1 cellular context compared by ENCODE assay signal in the genomic region with DNA sequence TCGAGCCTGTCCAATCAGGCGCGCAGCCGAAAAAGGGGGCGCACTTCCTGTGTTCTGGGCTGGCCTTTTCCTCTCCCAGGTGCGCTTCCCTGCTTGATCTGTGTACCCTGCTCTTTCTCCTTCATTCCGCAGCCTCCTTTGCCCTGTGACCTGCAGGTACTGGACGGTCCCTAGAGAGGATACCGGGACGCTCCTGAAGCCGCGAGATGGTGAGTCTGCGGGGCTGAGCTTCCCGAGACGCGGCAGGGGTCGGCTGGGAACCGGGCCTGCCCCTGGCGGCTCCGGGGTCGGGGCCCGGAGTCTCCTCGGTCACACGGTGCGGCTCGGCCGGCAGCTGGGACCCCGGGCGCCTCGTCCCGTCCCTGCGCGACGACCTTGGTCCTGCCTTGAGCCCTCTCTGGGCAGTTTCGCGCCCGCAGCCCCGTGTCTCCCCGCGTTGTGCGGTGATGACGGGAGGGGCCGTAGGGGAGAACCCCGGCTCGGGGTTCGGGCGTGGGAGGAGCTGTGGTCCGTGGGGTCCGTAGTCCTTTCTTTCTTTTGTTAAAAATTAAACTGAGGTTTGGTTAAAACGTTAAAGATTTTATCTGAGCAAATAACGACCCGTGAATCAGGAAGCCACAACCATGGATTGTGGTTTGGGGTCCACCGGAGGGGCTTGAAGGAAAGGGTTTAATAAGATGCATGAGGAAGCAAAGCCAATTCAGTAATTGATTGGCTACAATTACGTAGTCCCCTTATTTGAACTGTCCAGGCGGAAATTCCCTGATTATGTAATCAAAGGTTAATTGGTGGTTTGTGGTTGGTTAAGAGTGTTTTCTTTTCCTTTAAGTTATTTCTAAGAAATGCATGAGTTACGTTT.
TF ChIP-seq lines count a peak whose summit lies in the region.

No MANE protein-coding gene starts in this region.

TF ChIP-seq in HepG2, 621 proteins besides CTCF, POLR2A, EP300 and RAD21 (continued from another document and continues in another):
- TF ChIP-seq TEAD3 (CRISPR knock-in tag; optimal IDR thresholded peaks at IDR 0.05; ENCODE audit: borderline replicate concordance) (peak; percentile 65), DNMT1 (CRISPR knock-in tag; IDR thresholded peaks at IDR 0.05) (peak; percentile 86; the same call in 1 of the 2 replicates), ZNF138 (CRISPR knock-in tag; IDR thresholded peaks at IDR 0.05; ENCODE audit: low read depth) (peak; percentile 87), TAF1 (CRISPR knock-in tag; IDR thresholded peaks at IDR 0.05) (peak; percentile 91), ZNF225 (CRISPR knock-in tag; IDR thresholded peaks at IDR 0.05) (peak; percentile 87), FOXA1 (IDR thresholded peaks at IDR 0.05) (no peak), FOXA1 (CRISPR knock-in tag; IDR thresholded peaks at IDR 0.05) (peak; percentile 15; the same call in 1 of the 2 replicates), ZC3H13 (CRISPR knock-in tag; IDR thresholded peaks at IDR 0.05) (peak; percentile 59; the same call in 1 of the 2 replicates), ZNF354B (CRISPR knock-in tag; IDR thresholded peaks at IDR 0.05) (no peak), CCDC6 (CRISPR knock-in tag; IDR thresholded peaks at IDR 0.05) (no peak), ARHGAP35 (CRISPR knock-in tag; IDR thresholded peaks at IDR 0.05; ENCODE audit: borderline replicate concordance) (peak; percentile 91), ZNF17 (CRISPR knock-in tag; IDR thresholded peaks at IDR 0.05) (no peak), XRCC5 (optimal IDR thresholded peaks at IDR 0.05; ENCODE audit: low read length) (peak; percentile 79), SNAPC2 (CRISPR knock-in tag; IDR thresholded peaks at IDR 0.05) (peak; percentile 45; the same call in 1 of the 2 replicates), ZNF549 (CRISPR knock-in tag; IDR thresholded peaks at IDR 0.05) (no peak), NR2F2 (IDR thresholded peaks at IDR 0.05; ENCODE audit: borderline replicate concordance, low read depth) (peak; percentile 59; the same call in 1 of the 2 replicates), ZBTB20 (CRISPR knock-in tag; IDR thresholded peaks at IDR 0.05; ENCODE audit: borderline replicate concordance, low read depth) (peak; percentile 48), ZNF253 (CRISPR knock-in tag; IDR thresholded peaks at IDR 0.05; ENCODE audit: borderline replicate concordance) (0 out of 2 replicates have a peak, but pooled peaks have one; percentile 65), ZNF567 (CRISPR knock-in tag; IDR thresholded peaks at IDR 0.05; ENCODE audit: borderline replicate concordance) (peak; percentile 70; the same call in 1 of the 2 replicates), AGO1 (IDR thresholded peaks at IDR 0.05; ENCODE audit: low read depth, low read length, poor library complexity, severe bottlenecking) (peak; percentile 79), ZNF350 (CRISPR knock-in tag; IDR thresholded peaks at IDR 0.05; ENCODE audit: borderline replicate concordance, low read depth) (peak; percentile 84), NFATC3 (CRISPR knock-in tag; IDR thresholded peaks at IDR 0.05) (no peak), ZNF432 (CRISPR knock-in tag; IDR thresholded peaks at IDR 0.05; ENCODE audit: borderline replicate concordance) (no peak; the same call in 1 of the 2 replicates), KLF16 (CRISPR knock-in tag; IDR thresholded peaks at IDR 0.05) (peak in 1 of 2 experiments; percentile 72; a peak in 2 of 4 replicates), ZNF777 (CRISPR knock-in tag; IDR thresholded peaks at IDR 0.05) (no peak), ZNF670 (CRISPR knock-in tag; IDR thresholded peaks at IDR 0.05; ENCODE audit: borderline replicate concordance) (peak; percentile 95; the same call in 1 of the 2 replicates), TOE1 (CRISPR knock-in tag; IDR thresholded peaks at IDR 0.05) (no peak), RFXANK (CRISPR knock-in tag; IDR thresholded peaks at IDR 0.05) (peak; percentile 89), ZNF430 (CRISPR knock-in tag; IDR thresholded peaks at IDR 0.05) (peak; percentile 84; the same call in 1 of the 2 replicates), HNRNPLL (IDR thresholded peaks at IDR 0.05; ENCODE audit: low read depth, low read length, poor library complexity, severe bottlenecking) (peak; percentile 83), PHF21A (CRISPR knock-in tag; IDR thresholded peaks at IDR 0.05) (peak; percentile 73), HDAC1 (CRISPR knock-in tag; IDR thresholded peaks at IDR 0.05) (peak; percentile 82)
- TF ChIP-seq, protein P1, sequence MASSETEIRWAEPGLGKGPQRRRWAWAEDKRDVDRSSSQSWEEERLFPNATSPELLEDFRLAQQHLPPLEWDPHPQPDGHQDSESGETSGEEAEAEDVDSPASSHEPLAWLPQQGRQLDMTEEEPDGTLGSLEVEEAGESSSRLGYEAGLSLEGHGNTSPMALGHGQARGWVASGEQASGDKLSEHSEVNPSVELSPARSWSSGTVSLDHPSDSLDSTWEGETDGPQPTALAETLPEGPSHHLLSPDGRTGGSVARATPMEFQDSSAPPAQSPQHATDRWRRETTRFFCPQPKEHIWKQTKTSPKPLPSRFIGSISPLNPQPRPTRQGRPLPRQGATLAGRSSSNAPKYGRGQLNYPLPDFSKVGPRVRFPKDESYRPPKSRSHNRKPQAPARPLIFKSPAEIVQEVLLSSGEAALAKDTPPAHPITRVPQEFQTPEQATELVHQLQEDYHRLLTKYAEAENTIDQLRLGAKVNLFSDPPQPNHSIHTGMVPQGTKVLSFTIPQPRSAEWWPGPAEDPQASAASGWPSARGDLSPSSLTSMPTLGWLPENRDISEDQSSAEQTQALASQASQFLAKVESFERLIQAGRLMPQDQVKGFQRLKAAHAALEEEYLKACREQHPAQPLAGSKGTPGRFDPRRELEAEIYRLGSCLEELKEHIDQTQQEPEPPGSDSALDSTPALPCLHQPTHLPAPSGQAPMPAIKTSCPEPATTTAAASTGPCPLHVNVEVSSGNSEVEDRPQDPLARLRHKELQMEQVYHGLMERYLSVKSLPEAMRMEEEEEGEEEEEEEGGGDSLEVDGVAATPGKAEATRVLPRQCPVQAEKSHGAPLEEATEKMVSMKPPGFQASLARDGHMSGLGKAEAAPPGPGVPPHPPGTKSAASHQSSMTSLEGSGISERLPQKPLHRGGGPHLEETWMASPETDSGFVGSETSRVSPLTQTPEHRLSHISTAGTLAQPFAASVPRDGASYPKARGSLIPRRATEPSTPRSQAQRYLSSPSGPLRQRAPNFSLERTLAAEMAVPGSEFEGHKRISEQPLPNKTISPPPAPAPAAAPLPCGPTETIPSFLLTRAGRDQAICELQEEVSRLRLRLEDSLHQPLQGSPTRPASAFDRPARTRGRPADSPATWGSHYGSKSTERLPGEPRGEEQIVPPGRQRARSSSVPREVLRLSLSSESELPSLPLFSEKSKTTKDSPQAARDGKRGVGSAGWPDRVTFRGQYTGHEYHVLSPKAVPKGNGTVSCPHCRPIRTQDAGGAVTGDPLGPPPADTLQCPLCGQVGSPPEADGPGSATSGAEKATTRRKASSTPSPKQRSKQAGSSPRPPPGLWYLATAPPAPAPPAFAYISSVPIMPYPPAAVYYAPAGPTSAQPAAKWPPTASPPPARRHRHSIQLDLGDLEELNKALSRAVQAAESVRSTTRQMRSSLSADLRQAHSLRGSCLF (CRISPR knock-in tag; IDR thresholded peaks at IDR 0.05; ENCODE audit: borderline replicate concordance): peak; percentile 68; the same call in 1 of the 2 replicates
- TF ChIP-seq, protein P2, sequence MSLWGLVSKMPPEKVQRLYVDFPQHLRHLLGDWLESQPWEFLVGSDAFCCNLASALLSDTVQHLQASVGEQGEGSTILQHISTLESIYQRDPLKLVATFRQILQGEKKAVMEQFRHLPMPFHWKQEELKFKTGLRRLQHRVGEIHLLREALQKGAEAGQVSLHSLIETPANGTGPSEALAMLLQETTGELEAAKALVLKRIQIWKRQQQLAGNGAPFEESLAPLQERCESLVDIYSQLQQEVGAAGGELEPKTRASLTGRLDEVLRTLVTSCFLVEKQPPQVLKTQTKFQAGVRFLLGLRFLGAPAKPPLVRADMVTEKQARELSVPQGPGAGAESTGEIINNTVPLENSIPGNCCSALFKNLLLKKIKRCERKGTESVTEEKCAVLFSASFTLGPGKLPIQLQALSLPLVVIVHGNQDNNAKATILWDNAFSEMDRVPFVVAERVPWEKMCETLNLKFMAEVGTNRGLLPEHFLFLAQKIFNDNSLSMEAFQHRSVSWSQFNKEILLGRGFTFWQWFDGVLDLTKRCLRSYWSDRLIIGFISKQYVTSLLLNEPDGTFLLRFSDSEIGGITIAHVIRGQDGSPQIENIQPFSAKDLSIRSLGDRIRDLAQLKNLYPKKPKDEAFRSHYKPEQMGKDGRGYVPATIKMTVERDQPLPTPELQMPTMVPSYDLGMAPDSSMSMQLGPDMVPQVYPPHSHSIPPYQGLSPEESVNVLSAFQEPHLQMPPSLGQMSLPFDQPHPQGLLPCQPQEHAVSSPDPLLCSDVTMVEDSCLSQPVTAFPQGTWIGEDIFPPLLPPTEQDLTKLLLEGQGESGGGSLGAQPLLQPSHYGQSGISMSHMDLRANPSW (CRISPR knock-in tag; IDR thresholded peaks at IDR 0.05; ENCODE audit: borderline replicate concordance): peak; percentile 87
- TF ChIP-seq, protein P3, sequence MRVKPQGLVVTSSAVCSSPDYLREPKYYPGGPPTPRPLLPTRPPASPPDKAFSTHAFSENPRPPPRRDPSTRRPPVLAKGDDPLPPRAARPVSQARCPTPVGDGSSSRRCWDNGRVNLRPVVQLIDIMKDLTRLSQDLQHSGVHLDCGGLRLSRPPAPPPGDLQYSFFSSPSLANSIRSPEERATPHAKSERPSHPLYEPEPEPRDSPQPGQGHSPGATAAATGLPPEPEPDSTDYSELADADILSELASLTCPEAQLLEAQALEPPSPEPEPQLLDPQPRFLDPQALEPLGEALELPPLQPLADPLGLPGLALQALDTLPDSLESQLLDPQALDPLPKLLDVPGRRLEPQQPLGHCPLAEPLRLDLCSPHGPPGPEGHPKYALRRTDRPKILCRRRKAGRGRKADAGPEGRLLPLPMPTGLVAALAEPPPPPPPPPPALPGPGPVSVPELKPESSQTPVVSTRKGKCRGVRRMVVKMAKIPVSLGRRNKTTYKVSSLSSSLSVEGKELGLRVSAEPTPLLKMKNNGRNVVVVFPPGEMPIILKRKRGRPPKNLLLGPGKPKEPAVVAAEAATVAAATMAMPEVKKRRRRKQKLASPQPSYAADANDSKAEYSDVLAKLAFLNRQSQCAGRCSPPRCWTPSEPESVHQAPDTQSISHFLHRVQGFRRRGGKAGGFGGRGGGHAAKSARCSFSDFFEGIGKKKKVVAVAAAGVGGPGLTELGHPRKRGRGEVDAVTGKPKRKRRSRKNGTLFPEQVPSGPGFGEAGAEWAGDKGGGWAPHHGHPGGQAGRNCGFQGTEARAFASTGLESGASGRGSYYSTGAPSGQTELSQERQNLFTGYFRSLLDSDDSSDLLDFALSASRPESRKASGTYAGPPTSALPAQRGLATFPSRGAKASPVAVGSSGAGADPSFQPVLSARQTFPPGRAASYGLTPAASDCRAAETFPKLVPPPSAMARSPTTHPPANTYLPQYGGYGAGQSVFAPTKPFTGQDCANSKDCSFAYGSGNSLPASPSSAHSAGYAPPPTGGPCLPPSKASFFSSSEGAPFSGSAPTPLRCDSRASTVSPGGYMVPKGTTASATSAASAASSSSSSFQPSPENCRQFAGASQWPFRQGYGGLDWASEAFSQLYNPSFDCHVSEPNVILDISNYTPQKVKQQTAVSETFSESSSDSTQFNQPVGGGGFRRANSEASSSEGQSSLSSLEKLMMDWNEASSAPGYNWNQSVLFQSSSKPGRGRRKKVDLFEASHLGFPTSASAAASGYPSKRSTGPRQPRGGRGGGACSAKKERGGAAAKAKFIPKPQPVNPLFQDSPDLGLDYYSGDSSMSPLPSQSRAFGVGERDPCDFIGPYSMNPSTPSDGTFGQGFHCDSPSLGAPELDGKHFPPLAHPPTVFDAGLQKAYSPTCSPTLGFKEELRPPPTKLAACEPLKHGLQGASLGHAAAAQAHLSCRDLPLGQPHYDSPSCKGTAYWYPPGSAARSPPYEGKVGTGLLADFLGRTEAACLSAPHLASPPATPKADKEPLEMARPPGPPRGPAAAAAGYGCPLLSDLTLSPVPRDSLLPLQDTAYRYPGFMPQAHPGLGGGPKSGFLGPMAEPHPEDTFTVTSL (CRISPR knock-in tag; IDR thresholded peaks at IDR 0.05; ENCODE audit: borderline replicate concordance): peak; percentile 81; the same call in 1 of the 2 replicates
- TF ChIP-seq, protein P4, sequence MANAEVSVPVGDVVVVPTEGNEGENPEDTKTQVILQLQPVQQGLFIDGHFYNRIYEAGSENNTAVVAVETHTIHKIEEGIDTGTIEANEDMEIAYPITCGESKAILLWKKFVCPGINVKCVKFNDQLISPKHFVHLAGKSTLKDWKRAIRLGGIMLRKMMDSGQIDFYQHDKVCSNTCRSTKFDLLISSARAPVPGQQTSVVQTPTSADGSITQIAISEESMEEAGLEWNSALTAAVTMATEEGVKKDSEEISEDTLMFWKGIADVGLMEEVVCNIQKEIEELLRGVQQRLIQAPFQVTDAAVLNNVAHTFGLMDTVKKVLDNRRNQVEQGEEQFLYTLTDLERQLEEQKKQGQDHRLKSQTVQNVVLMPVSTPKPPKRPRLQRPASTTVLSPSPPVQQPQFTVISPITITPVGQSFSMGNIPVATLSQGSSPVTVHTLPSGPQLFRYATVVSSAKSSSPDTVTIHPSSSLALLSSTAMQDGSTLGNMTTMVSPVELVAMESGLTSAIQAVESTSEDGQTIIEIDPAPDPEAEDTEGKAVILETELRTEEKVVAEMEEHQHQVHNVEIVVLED (CRISPR knock-in tag; IDR thresholded peaks at IDR 0.05; ENCODE audit: borderline replicate concordance): peak; percentile 55; the same call in 1 of the 2 replicates
- TF ChIP-seq, protein P5, sequence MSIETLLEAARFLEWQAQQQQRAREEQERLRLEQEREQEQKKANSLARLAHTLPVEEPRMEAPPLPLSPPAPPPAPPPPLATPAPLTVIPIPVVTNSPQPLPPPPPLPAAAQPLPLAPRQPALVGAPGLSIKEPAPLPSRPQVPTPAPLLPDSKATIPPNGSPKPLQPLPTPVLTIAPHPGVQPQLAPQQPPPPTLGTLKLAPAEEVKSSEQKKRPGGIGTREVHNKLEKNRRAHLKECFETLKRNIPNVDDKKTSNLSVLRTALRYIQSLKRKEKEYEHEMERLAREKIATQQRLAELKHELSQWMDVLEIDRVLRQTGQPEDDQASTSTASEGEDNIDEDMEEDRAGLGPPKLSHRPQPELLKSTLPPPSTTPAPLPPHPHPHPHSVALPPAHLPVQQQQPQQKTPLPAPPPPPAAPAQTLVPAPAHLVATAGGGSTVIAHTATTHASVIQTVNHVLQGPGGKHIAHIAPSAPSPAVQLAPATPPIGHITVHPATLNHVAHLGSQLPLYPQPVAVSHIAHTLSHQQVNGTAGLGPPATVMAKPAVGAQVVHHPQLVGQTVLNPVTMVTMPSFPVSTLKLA (IDR thresholded peaks at IDR 0.05): no peak
- TF ChIP-seq, protein P6, sequence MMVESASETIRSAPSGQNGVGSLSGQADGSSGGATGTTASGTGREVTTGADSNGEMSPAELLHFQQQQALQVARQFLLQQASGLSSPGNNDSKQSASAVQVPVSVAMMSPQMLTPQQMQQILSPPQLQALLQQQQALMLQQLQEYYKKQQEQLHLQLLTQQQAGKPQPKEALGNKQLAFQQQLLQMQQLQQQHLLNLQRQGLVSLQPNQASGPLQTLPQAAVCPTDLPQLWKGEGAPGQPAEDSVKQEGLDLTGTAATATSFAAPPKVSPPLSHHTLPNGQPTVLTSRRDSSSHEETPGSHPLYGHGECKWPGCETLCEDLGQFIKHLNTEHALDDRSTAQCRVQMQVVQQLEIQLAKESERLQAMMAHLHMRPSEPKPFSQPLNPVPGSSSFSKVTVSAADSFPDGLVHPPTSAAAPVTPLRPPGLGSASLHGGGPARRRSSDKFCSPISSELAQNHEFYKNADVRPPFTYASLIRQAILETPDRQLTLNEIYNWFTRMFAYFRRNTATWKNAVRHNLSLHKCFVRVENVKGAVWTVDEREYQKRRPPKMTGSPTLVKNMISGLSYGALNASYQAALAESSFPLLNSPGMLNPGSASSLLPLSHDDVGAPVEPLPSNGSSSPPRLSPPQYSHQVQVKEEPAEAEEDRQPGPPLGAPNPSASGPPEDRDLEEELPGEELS (CRISPR knock-in tag; IDR thresholded peaks at IDR 0.05): peak; percentile 56
